In genomic region chr1:118147542-118147941, GRCh38 we compare ENCODE assay signal across 1 cellular context.
TF ChIP-seq lines count a peak whose summit lies in the region.

No MANE protein-coding gene starts in this region.

TF ChIP-seq in SK-N-SH, 30 proteins besides CTCF, POLR2A, EP300 and RAD21 (continued from another document):
- no peak for TF ChIP-seq USF1 (IDR thresholded peaks at IDR 0.05; ENCODE audit: borderline replicate concordance, low read depth)
- TF ChIP-seq NFIC (IDR thresholded peaks at IDR 0.05; ENCODE audit: borderline replicate concordance), result no peak
- no peak for TF ChIP-seq CHD2 (IDR thresholded peaks at IDR 0.05; ENCODE audit: low read length, partially characterized antibody)
- no peak for TF ChIP-seq TAF1 (IDR thresholded peaks at IDR 0.05; ENCODE audit: borderline replicate concordance, low read depth, low read length)
- no peak for TF ChIP-seq POLR2AphosphoS5 (IDR thresholded peaks at IDR 0.05; ENCODE audit: low read depth, low read length)
- no peak for TF ChIP-seq ZBTB33 (IDR thresholded peaks at IDR 0.05; ENCODE audit: borderline replicate concordance, low read depth)
- TF ChIP-seq EZH2phosphoT487 (IDR thresholded peaks at IDR 0.05; ENCODE audit: borderline replicate concordance, low read depth), result no peak
- no peak for TF ChIP-seq REST (IDR thresholded peaks at IDR 0.05; ENCODE audit: low read depth, low read length)
- TF ChIP-seq YY1 (IDR thresholded peaks at IDR 0.05; ENCODE audit: low read depth), result no peak
- TF ChIP-seq RFX5 (IDR thresholded peaks at IDR 0.05; ENCODE audit: low read length), result no peak
- TF ChIP-seq USF2 (IDR thresholded peaks at IDR 0.05; ENCODE audit: borderline replicate concordance, low read depth, low read length), result no peak
- TF ChIP-seq TEAD4 (IDR thresholded peaks at IDR 0.05; ENCODE audit: borderline replicate concordance, insufficient read depth), result no peak
- TF ChIP-seq ELF1 (IDR thresholded peaks at IDR 0.05), result no peak
- no peak for TF ChIP-seq RCOR1 (IDR thresholded peaks at IDR 0.05; ENCODE audit: low read length)
- TF ChIP-seq MXI1 (IDR thresholded peaks at IDR 0.05; ENCODE audit: low read depth, low read length), result no peak
